ENCODE assay signal across 25 cellular contexts in genomic region chr20:35280523-35280922, GRCh38. TPM values are rescaled to one million over a fixed set of nuclear protein-coding genes. Genes with fewer than 3 reads are reported as not detected.
DNase-seq lines count a peak whose midpoint lies in the region; ATAC-seq and TF ChIP-seq lines count a peak whose summit lies in the region.
"Had no signal": no experiment of that assay in that cellular context is flagged by ENCODE, and none has a peak within 500 bp of the region (broad histone marks: within the 10 kb centered on the region; RNA-seq: fewer than 3 reads in every experiment).

No MANE protein-coding gene starts in this region.

- peaks cover 11% of the 10 kb centered on the region for H3K79me2 ChIP-seq in H9 (ENCODE audit: insufficient read depth, low read length)

- no peaks in the 10 kb centered on the region for H4K20me1 ChIP-seq in H9 (ENCODE audit: control insufficient read depth, insufficient read depth, insufficient read length)

- no peak for TF ChIP-seq EP300 in stomach (IDR thresholded peaks at IDR 0.05)

- H3K23me2 ChIP-seq in H9 (ENCODE audit: insufficient read length, low read depth, low read length, poor library complexity, severe bottlenecking) = peaks cover 10% of the 10 kb centered on the region

- H3K4me3 Mint-ChIP-seq in activated naive CD4-positive, alpha-beta T cell treated with anti-CD3 and anti-CD28 coated beads for 36 hours = no peak overlapping the region
- H3K4me3 Mint-ChIP-seq in memory B cell (no peak overlapping the region), H9 (no peak overlapping the region)
- H3K4me3 Mint-ChIP-seq: activated CD4-positive, alpha-beta T cell treated with anti-CD3 and anti-CD28 coated beads, Interleukin-2, amount 10 ng/mL, durations not matched to agents 7 days and 5 days had no signal

- H3K27me3 Mint-ChIP-seq in activated naive CD4-positive, alpha-beta T cell treated with anti-CD3 and anti-CD28 coated beads for 36 hours (ENCODE audit: low read depth) = no peaks in the 10 kb centered on the region
- H3K27me3 Mint-ChIP-seq in memory B cell (no peaks in the 10 kb centered on the region), H9 (ENCODE audit: low read depth) (no peaks in the 10 kb centered on the region; the same call in 1 of the 2 replicates)
- H3K27me3 Mint-ChIP-seq: activated CD4-positive, alpha-beta T cell treated with anti-CD3 and anti-CD28 coated beads, Interleukin-2, amount 10 ng/mL, durations not matched to agents 7 days and 5 days had no signal

- no peak for DNase-seq in activated naive CD4-positive, alpha-beta T cell treated with anti-CD3 and anti-CD28 coated beads, Interleukin-2, amount 50 U/mL, for 72 hours (ENCODE audit: low spot score in 2 of 2)
- DNase-seq in activated naive CD4-positive, alpha-beta T cell treated with anti-CD3 and anti-CD28 coated beads for 36 hours = no peak
- DNase-seq in RWPE2 (ENCODE audit: low spot score) (peak; percentile 76), memory B cell (ENCODE audit: low spot score in 2 of 2) (no peak), stomach (no peak), H9 (no peak), islet precursor cell (no peak)
- DNase-seq in stimulated activated CD4-positive, alpha-beta T cell treated with anti-CD3 and anti-CD28 coated beads, Interleukin-2, amount 100 ng/mL, for 48 hours = no peak
- DNase-seq: activated CD4-positive, alpha-beta T cell treated with anti-CD3 and anti-CD28 coated beads, Interleukin-2, amount 10 ng/mL, durations not matched to agents 7 days and 5 days; activated CD8-positive, alpha-beta memory T cell treated with anti-CD3 and anti-CD28 coated beads, Interleukin-2, amount 50 U/mL, for 4 hours; activated gamma-delta T cell; IMR-90; left ventricle myocardium inferior; mucosa of descending colon; NK-92 treated with Interleukin-12 subunit alpha and Interleukin-12 subunit beta, amount 100 ng/mL, for 24 hours; Peyer's patch; spleen; stimulated activated CD4-positive, alpha-beta T cell treated with anti-CD3 and anti-CD28 coated beads, Interleukin-4, amount 100 ng/mL, for 4 hours; T-helper 2 cell had no signal

- H3T11ph ChIP-seq in H9 (ENCODE audit: low read length) = no peak overlapping the region

- intact Hi-C loops in activated naive CD4-positive, alpha-beta T cell treated with anti-CD3 and anti-CD28 coated beads for 36 hours (cut with micrococcal nuclease) = no loop called here
- intact Hi-C loops in stomach (cut with DNase I; ENCODE audit: low total_unique reads) = no loop called here

- H4K8ac ChIP-seq in H9 (replicated peaks; ENCODE audit: insufficient read length, low read depth, low read length) = no peak overlapping the region

- no peak overlapping the region for H3K23ac ChIP-seq in H9 (ENCODE audit: insufficient read length, low read depth, low read length)

- H3K4ac ChIP-seq in H9 (ENCODE audit: low read depth, low read length) = no peak overlapping the region

- H3K4me2 ChIP-seq in H9 (ENCODE audit: insufficient read depth, insufficient read length, low read length) = no peak overlapping the region
- H3K4me2 ChIP-seq: BLaER1 had no signal

- ATAC-seq in activated naive CD4-positive, alpha-beta T cell treated with anti-CD3 and anti-CD28 coated beads, Interleukin-2, amount 50 U/mL, for 72 hours = no peak
- ATAC-seq in RWPE2 (ENCODE audit: low read depth) (no peak), memory B cell (ENCODE audit: low read depth) (no peak)
- ATAC-seq: mucosa of descending colon had no signal

- no peak overlapping the region for H3K9ac ChIP-seq in H9 (ENCODE audit: extremely low read depth, insufficient read length, low read length)
- H3K9ac ChIP-seq: BLaER1 had no signal

- CTCF ChIA-PET in activated naive CD4-positive, alpha-beta T cell treated with anti-CD3 and anti-CD28 coated beads for 36 hours (lab: Charles Lee) = interaction anchor here (0.6 to 1.5 kb wide), 2 partner anchors 26 to 205 kb away, joined by 3 to 4 read pairs; no protein-coding TSS in a partner anchor

- H3K4me3 ChIP-seq in RWPE2 (ENCODE audit: severe bottlenecking) (no peak overlapping the region), stomach (no peak overlapping the region)
- H3K4me3 ChIP-seq: BLaER1, breast epithelium, left ventricle myocardium inferior, mucosa of descending colon, Peyer's patch, SJSA1, spleen had no signal

- no peak overlapping the region for H2BK12ac ChIP-seq in H9 (ENCODE audit: insufficient read length, low read depth, low read length)

- no peaks in the 10 kb centered on the region for H3K27me3 ChIP-seq in RWPE2 (ENCODE audit: insufficient read depth, poor library complexity, severe bottlenecking)
- no peaks in the 10 kb centered on the region for H3K27me3 ChIP-seq in stomach
- H3K27me3 ChIP-seq in H9 (ENCODE audit: insufficient read depth, low read length) = no peaks in the 10 kb centered on the region
- H3K27me3 ChIP-seq: BLaER1, breast epithelium, Peyer's patch, SJSA1, spleen had no signal

- no peak for TF ChIP-seq POLR2A in stomach (IDR thresholded peaks at IDR 0.05)

- no peaks in the 10 kb centered on the region for H3K9me3 Mint-ChIP-seq in activated naive CD4-positive, alpha-beta T cell treated with anti-CD3 and anti-CD28 coated beads, Interleukin-2, amount 50 U/mL, for 72 hours
- no peaks in the 10 kb centered on the region for H3K9me3 Mint-ChIP-seq in activated naive CD4-positive, alpha-beta T cell treated with anti-CD3 and anti-CD28 coated beads for 36 hours
- H3K9me3 Mint-ChIP-seq in memory B cell = no peaks in the 10 kb centered on the region
- H3K9me3 Mint-ChIP-seq in H9 = no peaks in the 10 kb centered on the region; a peak in 2 of 5 replicates
- H3K9me3 Mint-ChIP-seq: activated CD4-positive, alpha-beta T cell treated with anti-CD3 and anti-CD28 coated beads, Interleukin-2, amount 10 ng/mL, durations not matched to agents 7 days and 5 days had no signal

- no peak overlapping the region for H4K5ac ChIP-seq in H9 (ENCODE audit: insufficient read length, low read depth, low read length)

- H3K14ac ChIP-seq in H9 (ENCODE audit: insufficient read depth, low read length) = no peak overlapping the region

- 89 to 98% (median 95%) methylated on average over 5 to 6 of the region's 6 CpGs for WGBS in stomach, 5 donors
- no CpG with 5 or more reads among the region's 6 CpGs for WGBS in H9 (ENCODE audit: extremely low coverage, insufficient read length, low lambda C conversion rate)

- H3K36me3 ChIP-seq in RWPE2 (ENCODE audit: low read depth) = peaks cover 79% of the 10 kb centered on the region
- H3K36me3 ChIP-seq in stomach = peaks cover 21 to 59% (median 47%) of the 10 kb centered on the region in 4 donors

- H2AFZ ChIP-seq in H9 (ENCODE audit: low read length) = no peak overlapping the region

- peaks cover 30% of the 10 kb centered on the region for H3K4me1 Mint-ChIP-seq in activated naive CD4-positive, alpha-beta T cell treated with anti-CD3 and anti-CD28 coated beads for 36 hours (ENCODE audit: low read depth)
- H3K4me1 Mint-ChIP-seq in memory B cell (peaks cover 25% of the 10 kb centered on the region), H9 (peaks cover 24 to 31% of the 10 kb centered on the region in 2 experiments)

- no peak overlapping the region for H2BK20ac ChIP-seq in H9 (ENCODE audit: low read depth, low read length, poor library complexity, severe bottlenecking)

- no peak overlapping the region for H2BK120ac ChIP-seq in H9 (ENCODE audit: low read depth, low read length, poor library complexity, severe bottlenecking)

- H3K79me1 ChIP-seq in H9 (ENCODE audit: insufficient read depth, low read depth, low read length, poor library complexity, severe bottlenecking) = no peaks in the 10 kb centered on the region

- TF ChIP-seq CTCF in RWPE2 (IDR thresholded peaks at IDR 0.05; ENCODE audit: poor library complexity, severe bottlenecking) (no peak), stomach (IDR thresholded peaks at IDR 0.05) (no peak), H9 (conservative IDR thresholded peaks at IDR 0.05) (no peak)

- H3K9me3 ChIP-seq in RWPE2 (ENCODE audit: severe bottlenecking) (no peaks in the 10 kb centered on the region), stomach (no peaks in the 10 kb centered on the region), H9 (ENCODE audit: control insufficient read depth, low read depth, low read length) (no peaks in the 10 kb centered on the region)
- H3K9me3 ChIP-seq: BLaER1, breast epithelium, left ventricle myocardium inferior, mucosa of descending colon, Peyer's patch, SJSA1, spleen had no signal

- no peak overlapping the region for H3K56ac ChIP-seq in H9 (ENCODE audit: insufficient read length, low read depth, low read length)

- H2BK5ac ChIP-seq in H9 (ENCODE audit: insufficient read length, low read length) = no peak overlapping the region

- peak overlapping the region; percentile 82 to 99 for H3K27ac Mint-ChIP-seq in activated naive CD4-positive, alpha-beta T cell treated with anti-CD3 and anti-CD28 coated beads, Interleukin-2, amount 50 U/mL, for 72 hours
- no peak overlapping the region for H3K27ac Mint-ChIP-seq in activated naive CD4-positive, alpha-beta T cell treated with anti-CD3 and anti-CD28 coated beads for 36 hours
- H3K27ac Mint-ChIP-seq in memory B cell (peak overlapping the region; percentile 95), H9 (0 out of 7 replicates have a peak overlapping the region, but pooled peaks of 1 of the 3 experiments have one; percentile 70)

- peak overlapping the region; percentile 88 for H3K27ac ChIP-seq in RWPE2 (ENCODE audit: poor library complexity, severe bottlenecking)
- H3K27ac ChIP-seq in stomach = peak overlapping the region in 4 of 5 donors; percentile 96 to 99 (median 99)
- no peak overlapping the region for H3K27ac ChIP-seq in H9 (ENCODE audit: insufficient read length, low read depth, low read length)
- H3K27ac ChIP-seq: BLaER1, breast epithelium, left ventricle myocardium inferior, SJSA1, spleen had no signal

- H2AK5ac ChIP-seq in H9 (ENCODE audit: insufficient read length, low read length) = no peak overlapping the region

- H4K91ac ChIP-seq in H9 (ENCODE audit: insufficient read length, low read depth, low read length) = no peak overlapping the region

- H2BK15ac ChIP-seq in H9 (ENCODE audit: low read depth, low read length) = no peak overlapping the region

- no peak overlapping the region for H3K18ac ChIP-seq in H9 (ENCODE audit: insufficient read length, low read depth, low read length)

- peaks cover 23 to 53% of the 10 kb centered on the region in 2 donors for H3K36me3 Mint-ChIP-seq in activated naive CD4-positive, alpha-beta T cell treated with anti-CD3 and anti-CD28 coated beads, Interleukin-2, amount 50 U/mL, for 72 hours
- peaks cover 23% of the 10 kb centered on the region for H3K36me3 Mint-ChIP-seq in activated naive CD4-positive, alpha-beta T cell treated with anti-CD3 and anti-CD28 coated beads for 36 hours (ENCODE audit: low read depth)
- H3K36me3 Mint-ChIP-seq in memory B cell = peaks cover 21% of the 10 kb centered on the region
- peaks cover 26 to 64% (median 61%) of the 10 kb centered on the region in 3 experiments for H3K36me3 Mint-ChIP-seq in H9 (ENCODE audit: insufficient read depth in 1 of 3, low read depth in 3 of 3)

- H3K4me1 ChIP-seq in RWPE2 (ENCODE audit: insufficient read depth, poor library complexity, severe bottlenecking) (peaks cover 43% of the 10 kb centered on the region), stomach (peaks cover 29 to 79% (median 70%) of the 10 kb centered on the region in 4 donors), H9 (ENCODE audit: insufficient read depth, low read length) (peaks cover 7% of the 10 kb centered on the region)

RNA-seq across cellular contexts. Expression of gene MMP24OS, which starts 2.6 kb away (rescaled TPM):
- 10 to 100 TPM; 29.4 to 41.8 TPM for total RNA-seq in activated naive CD4-positive, alpha-beta T cell treated with anti-CD3 and anti-CD28 coated beads, Interleukin-2, amount 50 U/mL, for 72 hours
- total RNA-seq in activated naive CD4-positive, alpha-beta T cell treated with anti-CD3 and anti-CD28 coated beads for 36 hours = 10 to 100 TPM; 26.4 to 29.2 TPM
- total RNA-seq in stomach (10 to 100 TPM; 16.2 to 70.7 (median 37.9) TPM), H9 (2021) (43.8 and 45.6 TPM in 2 replicates)
- polyA plus RNA-seq in stomach = 10 to 100 TPM; 27.3 to 82.4 (median 58.3) TPM

RNA-seq across cellular contexts. Expression of gene EIF6, which starts 4.0 kb away (rescaled TPM):
- total RNA-seq in activated naive CD4-positive, alpha-beta T cell treated with anti-CD3 and anti-CD28 coated beads, Interleukin-2, amount 50 U/mL, for 72 hours = 100 to 1,000 TPM in 1 of 2 donors, 10 to 100 TPM in 1; 63.9 to 115 TPM
- 10 to 100 TPM; 93.0 to 94.7 TPM for total RNA-seq in activated naive CD4-positive, alpha-beta T cell treated with anti-CD3 and anti-CD28 coated beads for 36 hours
- 10 to 100 TPM; 16.3 to 99.5 (median 88.9) TPM for total RNA-seq in stomach
- polyA plus RNA-seq in stomach = 100 to 1,000 TPM; 123 to 163 (median 163) TPM
- total RNA-seq in H9 (2021) = 150 and 154 TPM in 2 replicates

RNA-seq across cellular contexts. Expression of gene FAM83C, which starts 11.7 kb away (rescaled TPM):
- total RNA-seq in activated naive CD4-positive, alpha-beta T cell treated with anti-CD3 and anti-CD28 coated beads, Interleukin-2, amount 50 U/mL, for 72 hours = not detected
- total RNA-seq in activated naive CD4-positive, alpha-beta T cell treated with anti-CD3 and anti-CD28 coated beads for 36 hours = not detected
- total RNA-seq in stomach (not detected), H9 (2021) (not detected in 2 replicates)
- polyA plus RNA-seq in stomach = 1 to 10 TPM in 1 of 3 donors, not detected in 2; 6.5 TPM
- total RNA-seq: activated CD4-positive, alpha-beta T cell treated with anti-CD3 and anti-CD28 coated beads, Interleukin-2, amount 10 ng/mL, durations not matched to agents 7 days and 5 days; endothelial cell of umbilical vein; H1; IMR-90; left ventricle myocardium inferior; NCI-H460; Peyer's patch; SJSA1; spleen had no signal
- polyA plus RNA-seq: endothelial cell of umbilical vein, H1, spleen had no signal

RNA-seq across cellular contexts. Expression of gene MMP24, which starts 54.0 kb away (rescaled TPM):
- total RNA-seq in activated naive CD4-positive, alpha-beta T cell treated with anti-CD3 and anti-CD28 coated beads, Interleukin-2, amount 50 U/mL, for 72 hours = not detected
- total RNA-seq in activated naive CD4-positive, alpha-beta T cell treated with anti-CD3 and anti-CD28 coated beads for 36 hours = not detected
- total RNA-seq in stomach = 1 to 10 TPM in 3 of 5 donors, not detected in 2; 1.5 to 6.2 (median 2.7) TPM
- polyA plus RNA-seq in stomach = 1 to 10 TPM in 1 of 3 donors, under 1 TPM in 2; 0.15 to 1.7 (median 0.20) TPM
- 23.0 and 24.7 TPM in 2 replicates for total RNA-seq in H9 (2021)
- total RNA-seq: activated CD4-positive, alpha-beta T cell treated with anti-CD3 and anti-CD28 coated beads, Interleukin-2, amount 10 ng/mL, durations not matched to agents 7 days and 5 days had no signal
